In the genomic region with DNA sequence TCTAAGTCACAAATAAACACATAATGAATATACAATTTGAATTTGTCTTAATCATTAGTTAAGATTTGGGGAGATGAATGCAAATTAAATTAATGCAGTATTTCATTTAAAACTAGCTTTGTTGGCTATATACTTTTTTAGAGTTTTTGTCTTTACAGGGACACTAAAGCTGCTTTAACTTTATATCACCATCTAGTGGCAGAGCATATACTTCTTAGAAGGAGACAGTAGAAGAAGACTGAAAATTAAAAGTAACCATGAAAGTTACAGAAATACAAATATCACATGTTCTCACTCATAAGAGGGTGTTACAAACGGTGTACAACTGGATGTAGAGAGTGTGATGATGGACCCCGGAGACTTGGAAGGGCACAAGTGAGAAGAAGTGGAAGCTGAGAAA, we compare ENCODE assay signal across 9 cellular contexts.
DNase-seq lines count a peak whose midpoint lies in the region; ATAC-seq, FAIRE-seq and TF ChIP-seq lines count a peak whose summit lies in the region.
"Had no signal": no experiment of that assay in that cellular context is flagged by ENCODE, and none has a peak within 500 bp of the region (broad histone marks: within the 10 kb centered on the region; RNA-seq: fewer than 3 reads in every experiment).

No MANE protein-coding gene starts in this region.

- DNase-seq in GM18507 (ENCODE audit: extremely low spot score, insufficient read length, low read depth) (peak; percentile 0), NCI-H1417 treated with DMSO at 0.1 percent for 48 hours (lab: John Stamatoyannopoulos, UW) (peak; percentile 33), chondrocyte (ENCODE audit: low spot score) (no peak), activated T-cell treated with anti-CD3 and anti-CD28 coated beads for 4 hours (no peak), CD14-positive monocyte (ENCODE audit: low spot score) (no peak)
- DNase-seq: stimulated activated naive CD8-positive, alpha-beta T cell treated with anti-CD3 and anti-CD28 coated beads, Interleukin-15, amount 100 ng/mL, for 72 hours had no signal

- peaks cover 2% of the 10 kb centered on the region for H3K27me3 Mint-ChIP-seq in chondrocyte (ENCODE audit: low read depth)
- peaks cover 0 to 5% (median 0%) of the 10 kb centered on the region in 3 donors for H3K27me3 Mint-ChIP-seq in CD14-positive monocyte (ENCODE audit: low read depth in 3 of 3)
- H3K27me3 Mint-ChIP-seq: stimulated activated naive CD8-positive, alpha-beta T cell treated with anti-CD3 and anti-CD28 coated beads, Interleukin-15, amount 100 ng/mL, for 72 hours had no signal

- FAIRE-seq in A204.1 (lab: Jason Lieb, UNC) (peak; percentile 93), GM18507 (lab: Jason Lieb, UNC) (no peak)

- intact Hi-C loops in CD14-positive monocyte (cut with micrococcal nuclease): no loop called here

- H3K36me3 Mint-ChIP-seq in chondrocyte (ENCODE audit: low read depth): no peaks in the 10 kb centered on the region
- no peaks in the 10 kb centered on the region for H3K36me3 Mint-ChIP-seq in CD14-positive monocyte

- H3K4me1 Mint-ChIP-seq in chondrocyte (ENCODE audit: low read depth): no peaks in the 10 kb centered on the region
- no peaks in the 10 kb centered on the region for H3K4me1 Mint-ChIP-seq in CD14-positive monocyte
- H3K4me1 Mint-ChIP-seq: stimulated activated naive CD8-positive, alpha-beta T cell treated with anti-CD3 and anti-CD28 coated beads, Interleukin-15, amount 100 ng/mL, for 72 hours had no signal

- H3K4me3 Mint-ChIP-seq in chondrocyte (ENCODE audit: unreplicated experiment) (no peak overlapping the region), CD14-positive monocyte (no peak overlapping the region)
- H3K4me3 Mint-ChIP-seq: stimulated activated naive CD8-positive, alpha-beta T cell treated with anti-CD3 and anti-CD28 coated beads, Interleukin-15, amount 100 ng/mL, for 72 hours had no signal

- ATAC-seq in GM21619 (IDR thresholded peaks at IDR 0.05; ENCODE audit: unreplicated experiment) (no peak), HG03045 (IDR thresholded peaks at IDR 0.05; ENCODE audit: unreplicated experiment) (no peak)
- ATAC-seq: stimulated activated naive CD8-positive, alpha-beta T cell treated with anti-CD3 and anti-CD28 coated beads, Interleukin-15, amount 100 ng/mL, for 72 hours had no signal

- H3K27ac Mint-ChIP-seq in chondrocyte (ENCODE audit: unreplicated experiment) (no peak overlapping the region), CD14-positive monocyte (no peak overlapping the region)
- H3K27ac Mint-ChIP-seq: stimulated activated naive CD8-positive, alpha-beta T cell treated with anti-CD3 and anti-CD28 coated beads, Interleukin-15, amount 100 ng/mL, for 72 hours had no signal

- H3K9me3 Mint-ChIP-seq in chondrocyte (ENCODE audit: low read depth) (no peaks in the 10 kb centered on the region), CD14-positive monocyte (no peaks in the 10 kb centered on the region)

- TF ChIP-seq CTCF in chondrocyte (IDR thresholded peaks at IDR 0.05): peak; percentile 73
- TF ChIP-seq CTCF in CD14-positive monocyte (IDR thresholded peaks at IDR 0.05): no peak

Comparison
In these comparisons a context has a peak if more than half of its experiments do, and no peak if none do; other contexts are left out.
1. DNase-seq: peak in GM18507 (single experiment) and NCI-H1417 treated with DMSO at 0.1 percent for 48 hours (single experiment); none in chondrocyte (single experiment), activated T-cell treated with anti-CD3 and anti-CD28 coated beads for 4 hours (single experiment) and CD14-positive monocyte (single experiment).